ENCODE assay signal across 19 cellular contexts in the genomic region with DNA sequence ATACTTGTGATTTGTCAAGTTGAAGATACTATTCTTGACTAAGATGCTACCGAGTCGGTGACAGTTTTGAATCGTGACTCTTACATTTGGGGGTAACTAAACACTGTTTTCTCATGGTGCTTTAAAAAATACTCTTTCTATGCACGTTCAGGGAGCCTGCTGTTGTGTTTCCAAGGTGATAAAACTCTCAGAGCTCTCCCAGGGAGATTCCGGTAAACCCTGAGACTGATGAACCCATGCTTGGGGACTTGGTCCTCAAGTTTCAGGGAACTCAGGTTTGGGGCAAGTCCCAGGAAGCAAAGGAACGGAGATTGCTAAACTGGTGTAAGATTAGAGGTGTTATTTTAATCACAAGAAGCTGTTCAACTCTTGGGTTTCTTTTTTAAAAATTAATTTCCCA. TPM values are rescaled to one million over a fixed set of nuclear protein-coding genes. Genes with fewer than 3 reads are reported as not detected.
"Had no signal": no experiment of that assay in that cellular context is flagged by ENCODE, and none has a peak within 500 bp of the region (broad histone marks: within the 10 kb centered on the region; RNA-seq: fewer than 3 reads in every experiment).

No MANE protein-coding gene starts in this region.

- H3K9me3 Mint-ChIP-seq: activated CD4-positive, alpha-beta T cell treated with anti-CD3 and anti-CD28 coated beads, Interleukin-2, amount 10 ng/mL, durations not matched to agents 7 days and 5 days; T-helper 2 cell treated with Interferon-gamma antibody and Interleukin-4, amounts not matched to agents 5 μg/mL and 100 μg/mL, for 36 hours had no signal

- DNase-seq: activated CD4-positive, alpha-beta T cell treated with anti-CD3 and anti-CD28 coated beads, Interleukin-2, amount 10 ng/mL, durations not matched to agents 7 days and 5 days; activated CD8-positive, alpha-beta memory T cell treated with anti-CD3 and anti-CD28 coated beads for 24 hours; activated naive CD8-positive, alpha-beta T cell treated with anti-CD3 and anti-CD28 coated beads for 36 hours; amygdala; body of pancreas; effector memory CD8-positive, alpha-beta T cell; erythroblast; heart right ventricle; left lung; mucosa of descending colon; natural killer cell; stimulated activated CD4-positive, alpha-beta T cell treated with anti-CD3 and anti-CD28 coated beads, Interleukin-15, amount 100 ng/mL, for 24 hours; stimulated activated CD4-positive, alpha-beta T cell treated with anti-CD3 and anti-CD28 coated beads, Interleukin-4, amount 100 ng/mL, for 1 hour; stimulated activated naive B cell treated with anti-CD40 and anti-IgM and Interleukin-4, amounts not matched to agents 10 μg/mL and 1 μg/mL and 100 μg/mL, for 72 hours; tibial artery had no signal

- H3K9ac ChIP-seq: parathyroid adenoma had no signal

- H3K27me3 ChIP-seq: body of pancreas had no signal

- H3K9me3 ChIP-seq: gastroesophageal sphincter, heart right ventricle, left lung, mucosa of descending colon, neutrophil, tibial artery had no signal

- H3K4me1 ChIP-seq: parathyroid adenoma had no signal

- H3K79me2 ChIP-seq: parathyroid adenoma had no signal

- H3K27ac ChIP-seq: body of pancreas, gastroesophageal sphincter, heart right ventricle, left lung, neutrophil, parathyroid adenoma, tibial artery had no signal

- H3K27ac Mint-ChIP-seq: activated CD4-positive, alpha-beta T cell treated with anti-CD3 and anti-CD28 coated beads, Interleukin-2, amount 10 ng/mL, durations not matched to agents 7 days and 5 days; activated naive CD8-positive, alpha-beta T cell treated with anti-CD3 and anti-CD28 coated beads for 36 hours; effector memory CD8-positive, alpha-beta T cell; natural killer cell; stimulated activated naive B cell treated with anti-CD40 and anti-IgM and Interleukin-4, amounts not matched to agents 10 μg/mL and 1 μg/mL and 100 μg/mL, for 72 hours; T-helper 2 cell treated with Interferon-gamma antibody and Interleukin-4, amounts not matched to agents 5 μg/mL and 100 μg/mL, for 36 hours had no signal

- H3K4me3 ChIP-seq: body of pancreas, gastroesophageal sphincter, heart right ventricle, left lung, mucosa of descending colon, tibial artery had no signal

- H2AFZ ChIP-seq: parathyroid adenoma had no signal

- H3K36me3 Mint-ChIP-seq: activated naive CD8-positive, alpha-beta T cell treated with anti-CD3 and anti-CD28 coated beads for 36 hours; natural killer cell had no signal

- H3K36me3 ChIP-seq: gastroesophageal sphincter, heart right ventricle, left lung, neutrophil, tibial artery had no signal

- H3K4me1 Mint-ChIP-seq: activated CD4-positive, alpha-beta T cell treated with anti-CD3 and anti-CD28 coated beads, Interleukin-2, amount 10 ng/mL, durations not matched to agents 7 days and 5 days; natural killer cell had no signal

- H3K4me3 Mint-ChIP-seq: activated CD4-positive, alpha-beta T cell treated with anti-CD3 and anti-CD28 coated beads, Interleukin-2, amount 10 ng/mL, durations not matched to agents 7 days and 5 days; activated naive CD8-positive, alpha-beta T cell treated with anti-CD3 and anti-CD28 coated beads for 36 hours; effector memory CD8-positive, alpha-beta T cell; natural killer cell; T-helper 2 cell treated with Interferon-gamma antibody and Interleukin-4, amounts not matched to agents 5 μg/mL and 100 μg/mL, for 36 hours had no signal

RNA-seq across cellular contexts. Expression of a gene that starts 1.4 kb away (rescaled TPM):
- total RNA-seq: activated CD4-positive, alpha-beta T cell treated with anti-CD3 and anti-CD28 coated beads, Interleukin-2, amount 10 ng/mL, durations not matched to agents 7 days and 5 days; activated naive CD8-positive, alpha-beta T cell treated with anti-CD3 and anti-CD28 coated beads for 36 hours; gastroesophageal sphincter; natural killer cell had no signal
